In the genomic region with DNA sequence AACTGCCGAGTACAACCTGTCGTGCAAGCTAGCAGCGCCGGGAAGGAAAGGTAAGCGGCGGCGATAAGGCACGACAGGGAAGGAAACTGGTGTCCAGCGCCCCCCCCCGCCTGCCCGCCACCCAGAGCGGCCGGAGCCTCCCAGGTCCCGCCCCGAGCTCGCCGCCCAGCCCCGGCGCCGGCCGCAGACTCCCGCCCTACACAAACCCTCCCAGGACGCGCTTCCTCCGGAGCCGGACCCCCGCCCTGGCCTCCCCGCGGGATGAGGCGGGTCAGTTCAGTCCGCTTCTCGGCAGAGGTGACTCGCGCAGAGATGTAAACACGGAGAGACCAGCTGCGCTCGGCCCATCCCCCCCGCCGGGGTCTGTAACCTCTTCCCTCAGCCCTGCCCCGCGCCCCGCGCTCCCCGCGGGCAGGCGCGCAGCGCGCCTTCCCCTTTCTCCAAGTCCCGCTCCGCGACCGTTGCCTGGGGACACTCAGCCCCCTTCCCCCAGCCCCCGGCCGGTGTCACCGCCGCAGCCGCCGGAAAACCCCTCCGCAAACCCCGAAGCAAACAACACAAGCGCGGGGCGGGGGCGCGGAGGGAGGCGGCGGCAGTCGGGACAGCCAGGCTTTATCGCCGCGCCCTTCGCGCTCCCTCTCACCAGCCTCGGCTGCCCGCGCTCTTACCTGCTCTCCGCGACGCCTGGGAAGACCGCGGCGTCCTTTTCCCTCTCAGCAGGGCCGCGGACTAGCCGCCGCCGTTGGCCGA, we compare ENCODE assay signal across 8 cellular contexts. TPM values are rescaled to one million over a fixed set of nuclear protein-coding genes. Genes with fewer than 3 reads are reported as not detected.
DNase-seq lines count a peak whose midpoint lies in the region; ATAC-seq and TF ChIP-seq lines count a peak whose summit lies in the region.

No MANE protein-coding gene starts in this region.

- peak; percentile 50 for DNase-seq in A172 (ENCODE audit: low spot score)
- peak; percentile 91 for DNase-seq in NCI-H69 (lab: John Stamatoyannopoulos, UW)
- DNase-seq in activated CD4-positive, alpha-beta memory T cell treated with anti-CD3 and anti-CD28 coated beads for 36 hours, result peak; percentile 78
- peak; percentile 91 for DNase-seq in ecto neural progenitor cell (ENCODE audit: low spot score)
- peak; percentile 89 for DNase-seq in lower lobe of right lung
- peak; percentile 15 to 55 (median 44) for DNase-seq in stimulated activated CD4-positive, alpha-beta T cell treated with anti-CD3 and anti-CD28 coated beads, TNF-alpha, amount 100 ng/mL, for 1 hour (ENCODE audit: low read depth in 3 of 3, low spot score in 1 of 3)

- H3K4me3 Mint-ChIP-seq in activated CD4-positive, alpha-beta memory T cell treated with anti-CD3 and anti-CD28 coated beads for 36 hours, result peak overlapping the region; percentile 81

- no peaks in the 10 kb centered on the region for H3K27me3 ChIP-seq in lower lobe of right lung (ENCODE audit: low read depth)

- no peaks in the 10 kb centered on the region for H3K9me3 Mint-ChIP-seq in activated CD4-positive, alpha-beta memory T cell treated with anti-CD3 and anti-CD28 coated beads for 36 hours

- H3K27me3 Mint-ChIP-seq in activated CD4-positive, alpha-beta memory T cell treated with anti-CD3 and anti-CD28 coated beads for 36 hours, result peaks cover 4% of the 10 kb centered on the region

- H3K27ac ChIP-seq in lower lobe of right lung, result peak overlapping the region; percentile 98

- ATAC-seq in GM18867 (IDR thresholded peaks at IDR 0.05; ENCODE audit: unreplicated experiment), result peak; percentile 16
- ATAC-seq in HG03139 (IDR thresholded peaks at IDR 0.05; ENCODE audit: unreplicated experiment), result peak; percentile 20
- ATAC-seq in lower lobe of right lung, result peak; percentile 77 to 83

- H3K36me3 ChIP-seq in lower lobe of right lung, result no peaks in the 10 kb centered on the region

- H3K27ac Mint-ChIP-seq in activated CD4-positive, alpha-beta memory T cell treated with anti-CD3 and anti-CD28 coated beads for 36 hours, result peak overlapping the region; percentile 69

- peaks cover 33% of the 10 kb centered on the region for H3K4me1 ChIP-seq in lower lobe of right lung

- no peaks in the 10 kb centered on the region for H3K9me3 ChIP-seq in lower lobe of right lung

- POLR2A ChIA-PET in activated CD4-positive, alpha-beta memory T cell treated with anti-CD3 and anti-CD28 coated beads for 36 hours (lab: Charles Lee), result interaction anchor here (0.6 to 2.7 kb wide), 11 partner anchors 90 to 381 kb away, joined by 3 to 21 read pairs (median 7); a partner anchor contains a TSS

- CTCF ChIA-PET in activated CD4-positive, alpha-beta memory T cell treated with anti-CD3 and anti-CD28 coated beads for 36 hours (lab: Charles Lee), result interaction anchor here (0.9 to 1.9 kb wide), 6 partner anchors 77 to 146 kb away, joined by 3 to 5 read pairs (median 4); no protein-coding TSS in a partner anchor

- H3K4me3 ChIP-seq in lower lobe of right lung, result peak overlapping the region; percentile 96

- TF ChIP-seq CTCF in lower lobe of right lung (IDR thresholded peaks at IDR 0.05), result no peak

- intact Hi-C loops in activated CD4-positive, alpha-beta memory T cell treated with anti-CD3 and anti-CD28 coated beads for 36 hours (cut with micrococcal nuclease), result loop anchor here (1.0 to 5.0 kb wide), 7 partner anchors 46 to 976 kb away; a partner anchor contains a TSS
- intact Hi-C loops in lower lobe of right lung (cut with DNase I), result no loop called here

- H3K4me1 Mint-ChIP-seq in activated CD4-positive, alpha-beta memory T cell treated with anti-CD3 and anti-CD28 coated beads for 36 hours (ENCODE audit: low read depth), result peaks cover 30% of the 10 kb centered on the region

- no peaks in the 10 kb centered on the region for H3K36me3 Mint-ChIP-seq in activated CD4-positive, alpha-beta memory T cell treated with anti-CD3 and anti-CD28 coated beads for 36 hours

RNA-seq across cellular contexts. Expression of a gene that starts 0.5 kb away (rescaled TPM):
- total RNA-seq in A172 (2014; rRNA removed; shearing (Covaris generic)), result 15.0 and 24.7 TPM in 2 replicates
- total RNA-seq in activated CD4-positive, alpha-beta memory T cell treated with anti-CD3 and anti-CD28 coated beads for 36 hours, result 10 to 100 TPM; 24.2 to 29.7 TPM
- 54.0 TPM for total RNA-seq in lower lobe of right lung

Comparison
In these comparisons a context has a peak if more than half of its experiments do, and no peak if none do; other contexts are left out.
1. Peak in every context shown above with its lines: DNase-seq, ATAC-seq, H3K4me3 ChIP-seq and H3K27ac ChIP-seq.
2. ATAC-seq: peak in every context shown above with its lines; median percentile 80 in lower lobe of right lung; 20 in HG03139; 16 in GM18867.